In genomic region chr4:51831133-51831532, GRCh38 we compare ENCODE assay signal across 8 cellular contexts. TPM values are rescaled to one million over a fixed set of nuclear protein-coding genes. Genes with fewer than 3 reads are reported as not detected.
DNase-seq lines count a peak whose midpoint lies in the region; ATAC-seq and TF ChIP-seq lines count a peak whose summit lies in the region.

No MANE protein-coding gene starts in this region.

- intact Hi-C loops in Right ventricle myocardium superior (cut with DNase I): no loop called here

- DNase-seq in RPMI8226 (peak; percentile 55), Right ventricle myocardium superior (peak; percentile 80), retina (peak; percentile 25)
- DNase-seq in activated naive CD4-positive, alpha-beta T cell treated with Interleukin-2 at 50 U/mL for 16 hours: peak; percentile 67

- peak; percentile 85 for ATAC-seq in HG03159 (IDR thresholded peaks at IDR 0.05; ENCODE audit: unreplicated experiment)
- peak; percentile 82 for ATAC-seq in Right ventricle myocardium superior (ENCODE audit: poor library complexity)
- no peak for ATAC-seq in GM21619 (IDR thresholded peaks at IDR 0.05; ENCODE audit: unreplicated experiment)

- no peak overlapping the region for H3K4me3 ChIP-seq in GM12875 (ENCODE audit: low read depth, low read length)

- no peak overlapping the region for H3K27ac ChIP-seq in 22Rv1

- TF ChIP-seq CTCF in 22Rv1 (IDR thresholded peaks at IDR 0.05): peak; percentile 73
- TF ChIP-seq CTCF in GM12875 (IDR thresholded peaks at IDR 0.05; ENCODE audit: borderline replicate concordance, insufficient read depth, low read depth, low read length): peak; percentile 62

RNA-seq across cellular contexts. Expression of gene DCUN1D4, which starts 11.8 kb away (rescaled TPM):
- 35.2 TPM for total RNA-seq in Right ventricle myocardium superior

Comparison
In these comparisons a context has a peak if more than half of its experiments do, and no peak if none do; other contexts are left out.
1. DNase-seq: peak in every context shown above with its lines; median percentile 80 in Right ventricle myocardium superior; 67 in activated naive CD4-positive, alpha-beta T cell treated with Interleukin-2 at 50 U/mL for 16 hours; 55 in RPMI8226; 25 in retina.